Comparison of ENCODE assay signal across 1 cellular context in the genomic region with DNA sequence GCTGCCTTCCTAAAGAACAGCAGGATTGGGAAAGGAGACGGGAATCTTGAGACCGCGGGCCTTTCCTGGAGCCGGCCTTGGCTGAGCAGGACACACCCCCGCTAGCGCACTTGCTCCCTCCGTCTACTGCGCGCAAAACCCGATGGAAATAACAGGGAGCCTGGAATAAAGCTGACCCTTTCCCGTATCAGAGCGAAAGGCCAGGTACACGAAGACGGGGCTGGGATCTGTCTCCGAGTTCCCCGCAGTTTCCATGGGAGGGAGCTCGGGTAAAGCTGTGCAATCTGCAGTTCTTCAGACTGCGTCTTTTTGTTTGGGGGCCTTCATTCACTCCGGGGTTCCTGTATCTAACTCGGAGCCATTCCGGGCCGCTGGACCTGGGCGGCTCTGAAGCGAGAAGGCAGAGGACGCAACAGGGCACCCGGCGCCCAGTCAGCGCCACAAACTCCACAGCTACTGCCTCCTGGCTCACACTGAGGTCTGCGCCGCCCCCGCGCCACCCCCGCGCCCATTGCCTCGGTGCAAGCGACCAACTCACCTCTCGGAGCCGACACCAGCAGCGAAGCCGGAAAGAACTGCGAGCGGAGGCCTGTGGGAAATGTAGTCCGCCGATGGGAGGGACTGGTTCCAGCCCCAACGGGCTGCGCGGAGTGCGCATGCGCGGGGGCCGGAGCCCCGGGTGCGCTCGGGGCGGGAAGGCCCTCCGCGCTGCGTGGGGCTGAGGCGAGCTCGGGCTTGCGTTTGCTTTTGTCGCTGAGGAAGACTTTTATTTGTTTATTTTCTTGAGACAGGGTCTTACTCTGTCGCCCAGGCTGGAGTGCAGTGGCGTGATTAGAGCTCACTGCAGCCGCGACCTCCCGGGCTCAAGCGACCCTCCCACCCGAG.
TF ChIP-seq lines count a peak whose summit lies in the region.

Gene ZFP14 (minus strand): TSS at position 577 of the 885 bp plus-strand sequence. CDS start 11,309 bp downstream, outside the sequence.

TF ChIP-seq in K562, 482 proteins besides CTCF, POLR2A, EP300 and RAD21 (continued from another document and continues in another):
- TF ChIP-seq, protein P1, sequence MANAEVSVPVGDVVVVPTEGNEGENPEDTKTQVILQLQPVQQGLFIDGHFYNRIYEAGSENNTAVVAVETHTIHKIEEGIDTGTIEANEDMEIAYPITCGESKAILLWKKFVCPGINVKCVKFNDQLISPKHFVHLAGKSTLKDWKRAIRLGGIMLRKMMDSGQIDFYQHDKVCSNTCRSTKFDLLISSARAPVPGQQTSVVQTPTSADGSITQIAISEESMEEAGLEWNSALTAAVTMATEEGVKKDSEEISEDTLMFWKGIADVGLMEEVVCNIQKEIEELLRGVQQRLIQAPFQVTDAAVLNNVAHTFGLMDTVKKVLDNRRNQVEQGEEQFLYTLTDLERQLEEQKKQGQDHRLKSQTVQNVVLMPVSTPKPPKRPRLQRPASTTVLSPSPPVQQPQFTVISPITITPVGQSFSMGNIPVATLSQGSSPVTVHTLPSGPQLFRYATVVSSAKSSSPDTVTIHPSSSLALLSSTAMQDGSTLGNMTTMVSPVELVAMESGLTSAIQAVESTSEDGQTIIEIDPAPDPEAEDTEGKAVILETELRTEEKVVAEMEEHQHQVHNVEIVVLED (CRISPR knock-in tag; IDR thresholded peaks at IDR 0.05), result peak; percentile 9
- TF ChIP-seq ZNF217 (CRISPR knock-in tag; IDR thresholded peaks at IDR 0.05) (no peak), ZNF740 (CRISPR knock-in tag; IDR thresholded peaks at IDR 0.05) (no peak), ZNF740 (tag; IDR thresholded peaks at IDR 0.05) (no peak), ZSCAN32 (CRISPR knock-in tag; IDR thresholded peaks at IDR 0.05) (no peak), CEBPG (CRISPR knock-in tag; IDR thresholded peaks at IDR 0.05) (no peak), CEBPG (tag; conservative IDR thresholded peaks at IDR 0.05 in 1 of 2, IDR thresholded peaks at IDR 0.05 in 1 of 2) (no peak), ELF4 (CRISPR knock-in tag; IDR thresholded peaks at IDR 0.05) (no peak), ELF1 (tag; IDR thresholded peaks at IDR 0.05) (peak; percentile 88), ZNF77 (CRISPR knock-in tag; IDR thresholded peaks at IDR 0.05) (no peak), CREB3 (tag; conservative IDR thresholded peaks at IDR 0.05; ENCODE audit: low read depth) (no peak), HNRNPLL (IDR thresholded peaks at IDR 0.05; ENCODE audit: low read depth, low read length, poor library complexity, severe bottlenecking) (peak; percentile 47), SMARCB1 (IDR thresholded peaks at IDR 0.05; ENCODE audit: insufficient read length, low read depth) (no peak), FOXJ3 (CRISPR knock-in tag; IDR thresholded peaks at IDR 0.05) (no peak), SAFB (IDR thresholded peaks at IDR 0.05; ENCODE audit: borderline replicate concordance, low read depth, low read length) (no peak), KLF10 (CRISPR knock-in tag; IDR thresholded peaks at IDR 0.05) (no peak), TCF15 (CRISPR knock-in tag; IDR thresholded peaks at IDR 0.05) (no peak), SUPT5H (IDR thresholded peaks at IDR 0.05) (0 out of 2 replicates have a peak, but pooled peaks have one; percentile 23), POLR2H (tag; IDR thresholded peaks at IDR 0.05; ENCODE audit: low read depth) (no peak), FOXP4 (CRISPR knock-in tag; IDR thresholded peaks at IDR 0.05; ENCODE audit: borderline replicate concordance) (no peak), NR2C1 (IDR thresholded peaks at IDR 0.05) (peak; percentile 80), NR2C1 (tag; IDR thresholded peaks at IDR 0.05) (peak; percentile 85), SMAD4 (CRISPR knock-in tag; conservative IDR thresholded peaks at IDR 0.05) (0 out of 2 replicates have a peak, but pooled peaks have one; percentile 64), RB1 (IDR thresholded peaks at IDR 0.05; ENCODE audit: low read depth) (peak; percentile 57; the same call in 1 of the 2 replicates), ETS2 (tag; IDR thresholded peaks at IDR 0.05; ENCODE audit: borderline replicate concordance, poor library complexity, severe bottlenecking) (no peak), ILK (tag; IDR thresholded peaks at IDR 0.05; ENCODE audit: borderline replicate concordance, low read depth) (no peak), E2F5 (CRISPR knock-in tag; IDR thresholded peaks at IDR 0.05) (no peak), CC2D1A (IDR thresholded peaks at IDR 0.05) (peak; percentile 46; the same call in 1 of the 2 replicates), ZNF253 (CRISPR knock-in tag; conservative IDR thresholded peaks at IDR 0.05) (no peak), NBN (IDR thresholded peaks at IDR 0.05; ENCODE audit: low read depth) (peak; percentile 68; the same call in 1 of the 2 replicates), SRSF7 (optimal IDR thresholded peaks at IDR 0.05; ENCODE audit: low read depth, low read length) (no peak), BCLAF1 (IDR thresholded peaks at IDR 0.05; ENCODE audit: borderline replicate concordance in 1 of 2, control insufficient read depth in 1 of 2, low read depth in 2 of 2, low read length in 1 of 2) (peak in 1 of 2 experiments; percentile 90; a peak in 2 of 4 replicates), ZKSCAN8 (CRISPR knock-in tag; IDR thresholded peaks at IDR 0.05) (no peak), TAF7 (tag; IDR thresholded peaks at IDR 0.05) (no peak), GABPB1 (CRISPR knock-in tag; IDR thresholded peaks at IDR 0.05) (peak; percentile 73; the same call in 1 of the 2 replicates), GATAD2A (IDR thresholded peaks at IDR 0.05) (no peak)
- TF ChIP-seq, protein P2, sequence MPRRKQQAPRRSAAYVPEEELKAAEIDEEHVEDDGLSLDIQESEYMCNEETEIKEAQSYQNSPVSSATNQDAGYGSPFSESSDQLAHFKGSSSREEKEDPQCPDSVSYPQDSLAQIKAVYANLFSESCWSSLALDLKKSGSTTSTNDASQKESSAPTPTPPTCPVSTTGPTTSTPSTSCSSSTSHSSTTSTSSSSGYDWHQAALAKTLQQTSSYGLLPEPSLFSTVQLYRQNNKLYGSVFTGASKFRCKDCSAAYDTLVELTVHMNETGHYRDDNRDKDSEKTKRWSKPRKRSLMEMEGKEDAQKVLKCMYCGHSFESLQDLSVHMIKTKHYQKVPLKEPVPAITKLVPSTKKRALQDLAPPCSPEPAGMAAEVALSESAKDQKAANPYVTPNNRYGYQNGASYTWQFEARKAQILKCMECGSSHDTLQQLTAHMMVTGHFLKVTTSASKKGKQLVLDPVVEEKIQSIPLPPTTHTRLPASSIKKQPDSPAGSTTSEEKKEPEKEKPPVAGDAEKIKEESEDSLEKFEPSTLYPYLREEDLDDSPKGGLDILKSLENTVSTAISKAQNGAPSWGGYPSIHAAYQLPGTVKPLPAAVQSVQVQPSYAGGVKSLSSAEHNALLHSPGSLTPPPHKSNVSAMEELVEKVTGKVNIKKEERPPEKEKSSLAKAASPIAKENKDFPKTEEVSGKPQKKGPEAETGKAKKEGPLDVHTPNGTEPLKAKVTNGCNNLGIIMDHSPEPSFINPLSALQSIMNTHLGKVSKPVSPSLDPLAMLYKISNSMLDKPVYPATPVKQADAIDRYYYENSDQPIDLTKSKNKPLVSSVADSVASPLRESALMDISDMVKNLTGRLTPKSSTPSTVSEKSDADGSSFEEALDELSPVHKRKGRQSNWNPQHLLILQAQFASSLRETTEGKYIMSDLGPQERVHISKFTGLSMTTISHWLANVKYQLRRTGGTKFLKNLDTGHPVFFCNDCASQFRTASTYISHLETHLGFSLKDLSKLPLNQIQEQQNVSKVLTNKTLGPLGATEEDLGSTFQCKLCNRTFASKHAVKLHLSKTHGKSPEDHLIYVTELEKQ (CRISPR knock-in tag; IDR thresholded peaks at IDR 0.05), result no peak
- TF ChIP-seq, protein P3, sequence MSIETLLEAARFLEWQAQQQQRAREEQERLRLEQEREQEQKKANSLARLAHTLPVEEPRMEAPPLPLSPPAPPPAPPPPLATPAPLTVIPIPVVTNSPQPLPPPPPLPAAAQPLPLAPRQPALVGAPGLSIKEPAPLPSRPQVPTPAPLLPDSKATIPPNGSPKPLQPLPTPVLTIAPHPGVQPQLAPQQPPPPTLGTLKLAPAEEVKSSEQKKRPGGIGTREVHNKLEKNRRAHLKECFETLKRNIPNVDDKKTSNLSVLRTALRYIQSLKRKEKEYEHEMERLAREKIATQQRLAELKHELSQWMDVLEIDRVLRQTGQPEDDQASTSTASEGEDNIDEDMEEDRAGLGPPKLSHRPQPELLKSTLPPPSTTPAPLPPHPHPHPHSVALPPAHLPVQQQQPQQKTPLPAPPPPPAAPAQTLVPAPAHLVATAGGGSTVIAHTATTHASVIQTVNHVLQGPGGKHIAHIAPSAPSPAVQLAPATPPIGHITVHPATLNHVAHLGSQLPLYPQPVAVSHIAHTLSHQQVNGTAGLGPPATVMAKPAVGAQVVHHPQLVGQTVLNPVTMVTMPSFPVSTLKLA (conservative IDR thresholded peaks at IDR 0.05), result peak in 1 of 2 experiments; percentile 66; a peak in 2 of 4 replicates
- TF ChIP-seq, protein P4, sequence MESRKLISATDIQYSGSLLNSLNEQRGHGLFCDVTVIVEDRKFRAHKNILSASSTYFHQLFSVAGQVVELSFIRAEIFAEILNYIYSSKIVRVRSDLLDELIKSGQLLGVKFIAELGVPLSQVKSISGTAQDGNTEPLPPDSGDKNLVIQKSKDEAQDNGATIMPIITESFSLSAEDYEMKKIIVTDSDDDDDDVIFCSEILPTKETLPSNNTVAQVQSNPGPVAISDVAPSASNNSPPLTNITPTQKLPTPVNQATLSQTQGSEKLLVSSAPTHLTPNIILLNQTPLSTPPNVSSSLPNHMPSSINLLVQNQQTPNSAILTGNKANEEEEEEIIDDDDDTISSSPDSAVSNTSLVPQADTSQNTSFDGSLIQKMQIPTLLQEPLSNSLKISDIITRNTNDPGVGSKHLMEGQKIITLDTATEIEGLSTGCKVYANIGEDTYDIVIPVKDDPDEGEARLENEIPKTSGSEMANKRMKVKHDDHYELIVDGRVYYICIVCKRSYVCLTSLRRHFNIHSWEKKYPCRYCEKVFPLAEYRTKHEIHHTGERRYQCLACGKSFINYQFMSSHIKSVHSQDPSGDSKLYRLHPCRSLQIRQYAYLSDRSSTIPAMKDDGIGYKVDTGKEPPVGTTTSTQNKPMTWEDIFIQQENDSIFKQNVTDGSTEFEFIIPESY (CRISPR knock-in tag; IDR thresholded peaks at IDR 0.05), result no peak
